Comparison of ENCODE assay signal across 1 cellular context in the genomic region with DNA sequence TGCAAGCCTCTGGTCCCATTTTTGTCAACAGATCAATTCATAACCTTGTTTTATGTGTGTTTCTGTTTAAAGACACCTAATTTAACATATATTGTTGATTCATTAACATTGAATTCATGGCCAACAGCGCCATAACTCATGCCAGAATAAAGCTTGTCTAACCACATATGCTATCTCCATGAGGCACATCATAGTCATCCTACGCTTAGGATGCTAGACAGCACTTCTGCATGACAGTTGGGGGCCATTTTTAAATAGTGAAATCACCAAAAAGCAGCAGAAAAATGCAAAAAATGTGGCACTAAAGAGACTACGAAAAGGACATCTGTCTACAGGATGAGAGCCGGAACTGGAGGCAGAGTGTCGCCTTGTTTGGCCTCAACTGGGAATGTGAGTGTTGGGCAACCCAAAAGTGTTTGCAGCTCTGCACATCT.
TF ChIP-seq lines count a peak whose summit lies in the region.

No MANE protein-coding gene starts in this region.

TF ChIP-seq in HepG2, 621 proteins besides CTCF, POLR2A, EP300 and RAD21 (continued from another document):
- TF ChIP-seq, protein P1, sequence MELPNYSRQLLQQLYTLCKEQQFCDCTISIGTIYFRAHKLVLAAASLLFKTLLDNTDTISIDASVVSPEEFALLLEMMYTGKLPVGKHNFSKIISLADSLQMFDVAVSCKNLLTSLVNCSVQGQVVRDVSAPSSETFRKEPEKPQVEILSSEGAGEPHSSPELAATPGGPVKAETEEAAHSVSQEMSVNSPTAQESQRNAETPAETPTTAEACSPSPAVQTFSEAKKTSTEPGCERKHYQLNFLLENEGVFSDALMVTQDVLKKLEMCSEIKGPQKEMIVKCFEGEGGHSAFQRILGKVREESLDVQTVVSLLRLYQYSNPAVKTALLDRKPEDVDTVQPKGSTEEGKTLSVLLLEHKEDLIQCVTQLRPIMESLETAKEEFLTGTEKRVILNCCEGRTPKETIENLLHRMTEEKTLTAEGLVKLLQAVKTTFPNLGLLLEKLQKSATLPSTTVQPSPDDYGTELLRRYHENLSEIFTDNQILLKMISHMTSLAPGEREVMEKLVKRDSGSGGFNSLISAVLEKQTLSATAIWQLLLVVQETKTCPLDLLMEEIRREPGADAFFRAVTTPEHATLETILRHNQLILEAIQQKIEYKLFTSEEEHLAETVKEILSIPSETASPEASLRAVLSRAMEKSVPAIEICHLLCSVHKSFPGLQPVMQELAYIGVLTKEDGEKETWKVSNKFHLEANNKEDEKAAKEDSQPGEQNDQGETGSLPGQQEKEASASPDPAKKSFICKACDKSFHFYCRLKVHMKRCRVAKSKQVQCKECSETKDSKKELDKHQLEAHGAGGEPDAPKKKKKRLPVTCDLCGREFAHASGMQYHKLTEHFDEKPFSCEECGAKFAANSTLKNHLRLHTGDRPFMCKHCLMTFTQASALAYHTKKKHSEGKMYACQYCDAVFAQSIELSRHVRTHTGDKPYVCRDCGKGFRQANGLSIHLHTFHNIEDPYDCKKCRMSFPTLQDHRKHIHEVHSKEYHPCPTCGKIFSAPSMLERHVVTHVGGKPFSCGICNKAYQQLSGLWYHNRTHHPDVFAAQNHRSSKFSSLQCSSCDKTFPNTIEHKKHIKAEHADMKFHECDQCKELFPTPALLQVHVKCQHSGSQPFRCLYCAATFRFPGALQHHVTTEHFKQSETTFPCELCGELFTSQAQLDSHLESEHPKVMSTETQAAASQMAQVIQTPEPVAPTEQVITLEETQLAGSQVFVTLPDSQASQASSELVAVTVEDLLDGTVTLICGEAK (IDR thresholded peaks at IDR 0.05) = no peak
- TF ChIP-seq, protein P1 (CRISPR knock-in tag; IDR thresholded peaks at IDR 0.05) = no peak
- TF ChIP-seq NONO (IDR thresholded peaks at IDR 0.05) (no peak), NONO (CRISPR knock-in tag; conservative IDR thresholded peaks at IDR 0.05) (no peak)
